20 cellular contexts compared by ENCODE assay signal in the genomic region with DNA sequence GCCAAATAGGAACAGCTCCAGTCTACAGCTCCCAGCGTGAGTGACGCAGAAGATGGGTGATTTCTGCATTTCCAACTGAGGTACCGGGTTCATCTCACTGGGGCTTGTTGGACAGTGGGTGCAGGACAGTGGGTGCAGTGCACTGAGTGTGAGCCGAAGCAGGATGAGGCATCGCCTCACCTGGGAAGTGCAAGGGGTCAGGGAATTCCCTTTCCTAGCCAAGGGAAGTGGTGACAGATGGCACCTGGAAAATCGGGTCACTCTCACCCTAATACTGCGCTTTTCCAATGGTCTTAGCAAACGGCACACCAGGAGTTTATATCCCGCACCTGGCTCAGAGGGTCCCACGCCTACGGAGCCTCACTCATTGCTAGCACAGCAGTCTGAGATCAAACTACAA. TPM values are rescaled to one million over a fixed set of nuclear protein-coding genes. Genes with fewer than 3 reads are reported as not detected.
"Had no signal": no experiment of that assay in that cellular context is flagged by ENCODE, and none has a peak within 500 bp of the region (broad histone marks: within the 10 kb centered on the region; RNA-seq: fewer than 3 reads in every experiment).

No MANE protein-coding gene starts in this region.

RNA-seq across cellular contexts. Expression of a gene that starts 56.7 kb away (rescaled TPM):
- total RNA-seq: activated naive CD4-positive, alpha-beta T cell treated with anti-CD3 and anti-CD28 coated beads for 36 hours; activated naive CD4-positive, alpha-beta T cell treated with anti-CD3 and anti-CD28 coated beads, Interleukin-2, amount 50 U/mL, for 72 hours; activated naive CD8-positive, alpha-beta T cell treated with anti-CD3 and anti-CD28 coated beads for 36 hours; activated naive CD8-positive, alpha-beta T cell treated with anti-CD3 and anti-CD28 coated beads, Interleukin-2, amount 10 ng/mL, durations not matched to agents 7 days and 5 days; activated T-cell treated with anti-CD3 and anti-CD28 coated beads, Interleukin-2, amount 50 U/mL, for 4 hours; activated T-cell treated with anti-CD3 and anti-CD28 coated beads, Interleukin-2, amount 50 U/mL, for 72 hours; activated T-helper 1 cell treated with anti-CD3 and anti-CD28 coated beads, Interleukin-12 subunit alpha, Interleukin-12 subunit beta, Interleukin-2, Interleukin-4 antibody, amounts not matched to agents 30 ng/mL and 10 ng/mL and 1 ng/mL, durations not matched to agents 14 hours and 24 hours and 36 hours; activated T-helper 17 cell treated with anti-CD3 and anti-CD28 coated beads, Interleukin-2, amount 50 U/mL, for 72 hours; activated T-helper 2 cell treated with anti-CD3 and anti-CD28 coated beads, Interferon-gamma antibody, Interleukin-2, Interleukin-4, amounts not matched to agents 10 μg/mL and 5 μg/mL and 100 μg/mL, durations not matched to agents 14 hours and 24 hours and 36 hours; adrenal gland; aorta; ascending aorta; astrocyte; body of pancreas; breast epithelium; bronchial epithelial cell; cardiac muscle cell; cardiac septum; cerebellum; chondrocyte had no signal
- polyA plus RNA-seq: adrenal gland, aorta, cardiac muscle cell had no signal
